16 cellular contexts compared by ENCODE assay signal in the genomic region with DNA sequence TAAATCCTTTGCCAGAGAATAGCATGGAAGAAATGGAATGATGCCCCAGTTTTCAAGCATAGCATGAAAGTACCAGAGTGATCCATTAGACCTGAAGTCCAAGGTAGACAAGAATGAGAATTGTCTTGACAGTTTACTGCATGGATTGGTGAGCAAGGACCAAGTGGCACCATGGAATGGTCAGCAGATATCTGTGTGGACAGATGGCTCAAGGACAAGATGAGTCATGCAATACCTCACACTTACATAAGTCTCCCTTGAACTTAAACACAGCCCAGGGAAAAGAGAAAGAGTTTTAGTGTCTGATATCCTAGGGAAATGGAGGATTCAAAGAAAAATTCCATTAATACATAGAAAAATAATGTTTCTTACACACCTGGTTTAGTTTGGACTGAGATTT.
"Had no signal": no experiment of that assay in that cellular context is flagged by ENCODE, and none has a peak within 500 bp of the region (broad histone marks: within the 10 kb centered on the region; RNA-seq: fewer than 3 reads in every experiment).

No MANE protein-coding gene starts in this region.

- H3K36me3 ChIP-seq: brain microvascular endothelial cell, esophagus squamous epithelium, lower lobe of right lung, thyroid gland had no signal

- H3K4me1 ChIP-seq: esophagus squamous epithelium, foreskin keratinocyte, lower lobe of right lung, thyroid gland had no signal

- FAIRE-seq: endothelial cell of umbilical vein had no signal

- DNase-seq: activated CD4-positive, alpha-beta T cell treated with anti-CD3 and anti-CD28 coated beads, Interleukin-2, amount 50 U/mL, for 1 hour; activated CD8-positive, alpha-beta memory T cell treated with anti-CD3 and anti-CD28 coated beads for 24 hours; activated gamma-delta T cell treated with Interleukin-2 at 50 U/mL for 16 hours; activated naive CD8-positive, alpha-beta T cell treated with anti-CD3 and anti-CD28 coated beads for 36 hours; anterior cingulate cortex; brain microvascular endothelial cell; effector CD8-positive, alpha-beta T cell; esophagus squamous epithelium; foreskin keratinocyte; kidney glomerular epithelial cell; lower lobe of right lung; stimulated activated CD4-positive, alpha-beta T cell treated with anti-CD3 and anti-CD28 coated beads, Interleukin-12 subunit alpha, Interleukin-12 subunit beta, amount 100 ng/mL, for 4 hours; stimulated activated CD4-positive, alpha-beta T cell treated with anti-CD3 and anti-CD28 coated beads, Interleukin-2, amount 100 ng/mL, for 24 hours; thyroid gland had no signal

- ATAC-seq: activated CD4-positive, CD25-positive, alpha-beta regulatory T cell treated with anti-CD3 and anti-CD28 coated beads, Interleukin-2, amount 50 U/mL, for 24 hours; foreskin keratinocyte; lower lobe of right lung had no signal

- H3K9me3 ChIP-seq: thyroid gland had no signal

- H3K4me3 ChIP-seq: esophagus squamous epithelium, lower lobe of right lung, thyroid gland had no signal

- H3K27ac ChIP-seq: brain microvascular endothelial cell, esophagus squamous epithelium, foreskin keratinocyte, lower lobe of right lung, thyroid gland had no signal

- H3K27me3 ChIP-seq: brain microvascular endothelial cell, esophagus squamous epithelium, foreskin keratinocyte, thyroid gland had no signal
